In genomic region chr6:125102901-125103300, GRCh38 we compare ENCODE assay signal across 15 cellular contexts. TPM values are rescaled to one million over a fixed set of nuclear protein-coding genes. Genes with fewer than 3 reads are reported as not detected.
DNase-seq lines count a peak whose midpoint lies in the region; ATAC-seq, FAIRE-seq and TF ChIP-seq lines count a peak whose summit lies in the region.
"Had no signal": no experiment of that assay in that cellular context is flagged by ENCODE, and none has a peak within 500 bp of the region (broad histone marks: within the 10 kb centered on the region; RNA-seq: fewer than 3 reads in every experiment).

No MANE protein-coding gene starts in this region.

- TF ChIP-seq CTCF in heart left ventricle (IDR thresholded peaks at IDR 0.05) (no peak), K562 (IDR thresholded peaks at IDR 0.05 in 2 of 3, conservative IDR thresholded peaks at IDR 0.05 in 1 of 3; ENCODE audit: insufficient read depth in 2 of 3, low read depth in 1 of 3, low read length in 3 of 3) (no peak), upper lobe of left lung (IDR thresholded peaks at IDR 0.05) (no peak)

- CTCF ChIA-PET in K562 (lab: Yijun Ruan, JAX; ENCODE audit: low intra/inter-chr PET ratio), result no interaction called here

- BruUV-seq in K562 (replicated peaks; lab: Mats Ljungman, UMichigan), result no TSS peak

- DNase-seq in heart left ventricle, result no peak
- DNase-seq in Right ventricle myocardium inferior (ENCODE audit: missing footprints), result no peak
- no peak for DNase-seq in K562 (ENCODE audit: extremely low read depth in 1 of 4, low spot score in 3 of 4)
- DNase-seq in iPS-NIHi11 (ENCODE audit: low spot score), result peak; percentile 15
- DNase-seq in urothelium cell line (ENCODE audit: low spot score), result peak; percentile 53
- no peak for DNase-seq in COR-L47 (lab: John Stamatoyannopoulos, UW)
- DNase-seq in upper lobe of left lung, result no peak
- DNase-seq: activated CD4-positive, alpha-beta T cell treated with anti-CD3 and anti-CD28 coated beads for 1 hour; activated naive CD4-positive, alpha-beta T cell treated with anti-CD3 and anti-CD28 coated beads for 36 hours; heart right ventricle; NCI-H1417; ovary had no signal

- TF ChIP-seq EP300 in K562 (IDR thresholded peaks at IDR 0.05; ENCODE audit: low read length) (no peak), upper lobe of left lung (IDR thresholded peaks at IDR 0.05) (no peak)

- no peak for TF ChIP-seq POLR2A in heart left ventricle (IDR thresholded peaks at IDR 0.05)
- TF ChIP-seq POLR2A in K562 (conservative IDR thresholded peaks at IDR 0.05), result no peak
- TF ChIP-seq POLR2A in upper lobe of left lung (IDR thresholded peaks at IDR 0.05), result no peak

- H4K20me1 ChIP-seq in K562 (replicated peaks; ENCODE audit: control insufficient read depth, insufficient read depth, low read length), result no peaks in the 10 kb centered on the region

- ATAC-seq in heart left ventricle, result peak in 3 of 4 donors; percentile 30 to 82 (median 55)
- ATAC-seq in Right ventricle myocardium inferior, result no peak
- no peak for ATAC-seq in K562
- ATAC-seq in GM18861 (IDR thresholded peaks at IDR 0.05; ENCODE audit: unreplicated experiment), result no peak
- ATAC-seq in upper lobe of left lung (ENCODE audit: low FRiP score in 2 of 2), result no peak

- FAIRE-seq in K562 (lab: Jason Lieb, UNC) (no peak), urothelium cell line (lab: Jason Lieb, UNC) (no peak)
- FAIRE-seq: A204.1 had no signal

- 71 to 83% (median 83%) methylated on average over 2 of the region's 2 CpGs for WGBS in heart left ventricle, 4 donors
- WGBS in K562 (ENCODE audit: insufficient coverage, low coverage, missing lambda C conversion rate), result 71% methylated on average over 2 of the region's 2 CpGs
- WGBS in upper lobe of left lung, 2 donors, result 76 to 84% methylated on average over 2 of the region's 2 CpGs

- H3K36me3 ChIP-seq in heart left ventricle, result no peaks in the 10 kb centered on the region
- no peaks in the 10 kb centered on the region for H3K36me3 ChIP-seq in K562 (ENCODE audit: control insufficient read depth, insufficient read depth, low read length)
- no peaks in the 10 kb centered on the region for H3K36me3 ChIP-seq in upper lobe of left lung
- H3K36me3 ChIP-seq: heart right ventricle, ovary had no signal

- in situ Hi-C loops in K562 (cut with MboI), result no loop called here

- POLR2A ChIA-PET in K562 (lab: Yijun Ruan, JAX), result no interaction called here

- TF ChIP-seq RAD21 in K562 (CRISPR knock-in tag; conservative IDR thresholded peaks at IDR 0.05 in 1 of 2, IDR thresholded peaks at IDR 0.05 in 1 of 2), result no peak

- no peaks in the 10 kb centered on the region for H3K9me1 ChIP-seq in K562 (ENCODE audit: control insufficient read depth, insufficient read depth, low read length)

- peak overlapping the region; percentile 49 for H2AFZ ChIP-seq in K562 (ENCODE audit: low read depth, low read length)

- no peak overlapping the region for H3K9ac ChIP-seq in K562 (ENCODE audit: insufficient read depth in 1 of 2, low read depth in 2 of 2, low read length in 2 of 2)

- intact Hi-C loops in heart left ventricle (cut with DNase I), result loop anchor here in 4 of 10 donors (5.0 to 10.0 kb wide), 2 partner anchors 138 to 141 kb away; partner anchors contain the start of gene RNF217 (in 4 of the 4)
- intact Hi-C loops in Right ventricle myocardium inferior (cut with DNase I), result no loop called here
- intact Hi-C loops in K562 (cut with micrococcal nuclease), result no loop called here

- H3K9me3 ChIP-seq in heart left ventricle (no peaks in the 10 kb centered on the region), K562 (replicated peaks; ENCODE audit: control insufficient read depth, insufficient read depth, low read depth, low read length) (no peaks in the 10 kb centered on the region), upper lobe of left lung (no peaks in the 10 kb centered on the region)
- H3K9me3 ChIP-seq: heart right ventricle, ovary had no signal

- no peaks in the 10 kb centered on the region for H3K79me2 ChIP-seq in K562 (ENCODE audit: control insufficient read depth, insufficient read depth, low read length)

- H3K4me1 ChIP-seq in heart left ventricle (peaks cover 0 to 13% (median 0%) of the 10 kb centered on the region in 12 donors), K562 (replicated peaks in 1 of 2; ENCODE audit: control insufficient read depth in 2 of 2, insufficient read depth in 2 of 2, low read length in 2 of 2) (peaks cover 10 to 25% of the 10 kb centered on the region in 2 experiments; a peak in 4 of 5 replicates), upper lobe of left lung (peaks cover 0 to 7% (median 0%) of the 10 kb centered on the region in 4 donors)

- H3K4me3 ChIP-seq in heart left ventricle, result no peak overlapping the region
- no peak overlapping the region for H3K4me3 ChIP-seq in K562
- no peak overlapping the region for H3K4me3 ChIP-seq in upper lobe of left lung
- H3K4me3 ChIP-seq: heart right ventricle, ovary had no signal

- H3K27ac ChIP-seq in heart left ventricle (peak overlapping the region in 4 of 12 donors; percentile 20 to 49 (median 36)), K562 (ENCODE audit: extremely low read depth, low read depth, low read length) (no peak overlapping the region), upper lobe of left lung (no peak overlapping the region)
- H3K27ac ChIP-seq: ovary had no signal

- H3K4me2 ChIP-seq in K562 (ENCODE audit: insufficient read depth, low read length), result no peak overlapping the region

- H3K27me3 ChIP-seq in heart left ventricle, result no peaks in the 10 kb centered on the region
- no peaks in the 10 kb centered on the region for H3K27me3 ChIP-seq in K562 (ENCODE audit: control insufficient read depth in 2 of 2, insufficient read depth in 2 of 2, low read length in 2 of 2)
- H3K27me3 ChIP-seq in upper lobe of left lung, result no peaks in the 10 kb centered on the region
- H3K27me3 ChIP-seq: ovary had no signal

TF ChIP-seq in K562, 482 proteins besides CTCF, POLR2A, EP300 and RAD21:
- TF ChIP-seq NFE2 (IDR thresholded peaks at IDR 0.05; ENCODE audit: low read depth), result peak; percentile 37; the same call in 1 of the 2 replicates
- TF ChIP-seq C11orf30 (IDR thresholded peaks at IDR 0.05; ENCODE audit: low read depth), result peak; percentile 46
- peak; percentile 55 for TF ChIP-seq ZNF316 (IDR thresholded peaks at IDR 0.05)
- no peak for TF ChIP-seq HDGF (IDR thresholded peaks at IDR 0.05)
- no peak for TF ChIP-seq NR2F6 (CRISPR knock-in tag; IDR thresholded peaks at IDR 0.05)
- no peak for TF ChIP-seq RBM39 (optimal IDR thresholded peaks at IDR 0.05; ENCODE audit: low read depth, low read length)
- TF ChIP-seq MAFG (tag; conservative IDR thresholded peaks at IDR 0.05), result peak; percentile 46; the same call in 1 of the 2 replicates
- no peak for TF ChIP-seq ZMIZ1 (IDR thresholded peaks at IDR 0.05; ENCODE audit: low read depth in 2 of 2, low read length in 2 of 2)
TF ChIP-seq in K562: peak in this region for 4.

RNA-seq across cellular contexts. Expression of gene TPD52L1, which starts 50.7 kb away (rescaled TPM):
- total RNA-seq in heart left ventricle (100 to 1,000 TPM in 1 of 9 donors, 10 to 100 TPM in 8; 47.0 to 146 (median 74.2) TPM), Right ventricle myocardium inferior (56.2 TPM), K562 (2014; rRNA removed) (122 and 126 TPM in 2 replicates), K562 (2014; rRNA removed; fragmentation: Illumina TruSeq; extraction: Trizol) (70.2 and 71.7 TPM in 2 replicates), K562 (2015; rRNA removed; fragmentation: Illumina TruSeq; extraction: Trizol) (56.3 and 61.5 TPM in 2 replicates), K562 (2021) (74.0 and 75.7 TPM in 2 replicates), upper lobe of left lung (10 to 100 TPM; 15.5 to 63.4 (median 32.2) TPM)
- polyA plus RNA-seq in heart left ventricle (10 to 100 TPM; 13.0 to 51.5 TPM), K562 (2011; rRNA removed) (124 TPM in 2 replicates), K562 (2014; fragmentation: Illumina TruSeq; extraction: Trizol) (97.4 and 103 TPM in 2 replicates), K562 (2014; fragmentation: Nextera tagmentation; extraction: Ambion mirVana) (10 to 100 TPM; 12.9 to 17.1 TPM), K562 (2014; rRNA removed) (148 and 149 TPM in 2 replicates)
- total RNA-seq in K562 (2011; cell fraction: chromatin; rRNA removed; ENCODE audit: low replicate concordance), result 22.0 and 54.6 TPM in 2 replicates
- 15.3 and 21.8 TPM in 2 replicates for total RNA-seq in K562 (2011; cell fraction: nucleolus; rRNA removed)
- 31.1 and 46.6 TPM in 2 replicates for total RNA-seq in K562 (2011; cell fraction: nucleoplasm; rRNA removed)
- polyA plus RNA-seq in K562 (2011; cell fraction: cytosol; rRNA removed), result 102 and 124 TPM in 2 replicates
- 44.4 and 63.0 TPM in 2 replicates for polyA plus RNA-seq in K562 (2011; cell fraction: nucleus; rRNA removed)
- polyA plus RNA-seq in K562 (2012), result 55.0 and 126 TPM in 2 replicates
- 92.2 and 93.3 TPM in 2 replicates for polyA minus RNA-seq in K562 (2011; rRNA and poly(A)+ RNA removed)
- 28.4 and 31.1 TPM in 2 replicates for polyA minus RNA-seq in K562 (2011; cell fraction: cytosol; rRNA and poly(A)+ RNA removed)
- 21.4 and 41.2 TPM in 2 replicates for polyA minus RNA-seq in K562 (2011; cell fraction: nucleus; rRNA and poly(A)+ RNA removed)
- total RNA-seq: OCI-LY7 had no signal

Comparison
In these comparisons a context has a peak if more than half of its experiments do, and no peak if none do; other contexts are left out.
1. ATAC-seq: peak in heart left ventricle (3 of 4); none in Right ventricle myocardium inferior (single experiment), K562 (single experiment), GM18861 (single experiment) and upper lobe of left lung (0 of 2).
2. DNase-seq: peak in iPS-NIHi11 (single experiment) and urothelium cell line (single experiment); none in heart left ventricle (0 of 5), Right ventricle myocardium inferior (single experiment), K562 (0 of 4), COR-L47 (single experiment) and upper lobe of left lung (0 of 2).